In the genomic region with DNA sequence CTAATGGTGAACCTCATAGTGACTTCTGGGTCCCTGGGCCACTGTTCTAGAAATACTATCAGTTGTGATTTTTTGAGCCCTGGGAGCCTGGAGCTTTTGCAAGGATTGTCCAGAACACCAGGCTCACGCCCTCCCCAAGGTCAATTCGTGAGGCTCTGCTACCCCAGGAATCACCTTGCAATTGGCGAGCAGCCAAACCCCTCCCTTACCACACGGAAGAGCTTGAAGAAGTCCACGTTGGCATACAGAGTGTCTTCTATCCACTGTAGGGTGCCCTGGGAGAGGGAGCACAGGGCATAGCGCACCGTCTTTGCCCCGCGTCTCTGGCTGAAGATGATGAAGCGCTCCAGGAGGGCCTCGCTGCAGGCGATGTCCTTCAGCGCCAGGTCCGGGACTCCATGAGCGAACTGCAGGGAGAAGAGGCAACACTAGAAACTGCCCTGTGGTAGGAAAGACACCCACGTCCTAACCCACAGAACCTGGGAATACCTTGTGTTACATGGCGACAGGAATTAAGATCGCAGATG, we compare ENCODE assay signal across 1 cellular context.
TF ChIP-seq lines count a peak whose summit lies in the region.

No MANE protein-coding gene starts in this region.

TF ChIP-seq in H1, 55 proteins besides CTCF, POLR2A, EP300 and RAD21 (continued from another document):
- TF ChIP-seq KDM1A (IDR thresholded peaks at IDR 0.05; ENCODE audit: borderline replicate concordance, low read length) = no peak
- TF ChIP-seq, protein P1, sequence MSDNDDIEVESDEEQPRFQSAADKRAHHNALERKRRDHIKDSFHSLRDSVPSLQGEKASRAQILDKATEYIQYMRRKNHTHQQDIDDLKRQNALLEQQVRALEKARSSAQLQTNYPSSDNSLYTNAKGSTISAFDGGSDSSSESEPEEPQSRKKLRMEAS (IDR thresholded peaks at IDR 0.05) = no peak
- no peak for TF ChIP-seq TAF1 (IDR thresholded peaks at IDR 0.05; ENCODE audit: low read depth, low read length)
- no peak for TF ChIP-seq MAFK (IDR thresholded peaks at IDR 0.05; ENCODE audit: low read depth, low read length)
- TF ChIP-seq SP2 (IDR thresholded peaks at IDR 0.05; ENCODE audit: low read length) = no peak
- TF ChIP-seq, protein P2, sequence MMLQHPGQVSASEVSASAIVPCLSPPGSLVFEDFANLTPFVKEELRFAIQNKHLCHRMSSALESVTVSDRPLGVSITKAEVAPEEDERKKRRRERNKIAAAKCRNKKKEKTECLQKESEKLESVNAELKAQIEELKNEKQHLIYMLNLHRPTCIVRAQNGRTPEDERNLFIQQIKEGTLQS (IDR thresholded peaks at IDR 0.05; ENCODE audit: insufficient read depth, low read depth, low read length) = no peak
- TF ChIP-seq TCF12 (IDR thresholded peaks at IDR 0.05; ENCODE audit: low read depth, low read length) = no peak
- TF ChIP-seq RNF2 (IDR thresholded peaks at IDR 0.05; ENCODE audit: borderline replicate concordance, low read depth, low read length, missing control alignments, poor library complexity, severe bottlenecking) = no peak
- TF ChIP-seq BACH1 (IDR thresholded peaks at IDR 0.05; ENCODE audit: low read length) = no peak
